1 cellular context compared by ENCODE assay signal in genomic region chr4:1796486-1797204, GRCh38.
A peak's percentile ranks its signal among the peaks of the same experiment; 100 is the strongest.
TF ChIP-seq lines count a peak whose summit lies in the region.

No MANE protein-coding gene starts in this region.

TF ChIP-seq in HepG2, 621 proteins besides CTCF, POLR2A, EP300 and RAD21:
- 0 out of 2 replicates have a peak, but pooled peaks have one; percentile 47 for TF ChIP-seq ZNF670 (CRISPR knock-in tag; IDR thresholded peaks at IDR 0.05; ENCODE audit: borderline replicate concordance)
- TF ChIP-seq, protein P1, sequence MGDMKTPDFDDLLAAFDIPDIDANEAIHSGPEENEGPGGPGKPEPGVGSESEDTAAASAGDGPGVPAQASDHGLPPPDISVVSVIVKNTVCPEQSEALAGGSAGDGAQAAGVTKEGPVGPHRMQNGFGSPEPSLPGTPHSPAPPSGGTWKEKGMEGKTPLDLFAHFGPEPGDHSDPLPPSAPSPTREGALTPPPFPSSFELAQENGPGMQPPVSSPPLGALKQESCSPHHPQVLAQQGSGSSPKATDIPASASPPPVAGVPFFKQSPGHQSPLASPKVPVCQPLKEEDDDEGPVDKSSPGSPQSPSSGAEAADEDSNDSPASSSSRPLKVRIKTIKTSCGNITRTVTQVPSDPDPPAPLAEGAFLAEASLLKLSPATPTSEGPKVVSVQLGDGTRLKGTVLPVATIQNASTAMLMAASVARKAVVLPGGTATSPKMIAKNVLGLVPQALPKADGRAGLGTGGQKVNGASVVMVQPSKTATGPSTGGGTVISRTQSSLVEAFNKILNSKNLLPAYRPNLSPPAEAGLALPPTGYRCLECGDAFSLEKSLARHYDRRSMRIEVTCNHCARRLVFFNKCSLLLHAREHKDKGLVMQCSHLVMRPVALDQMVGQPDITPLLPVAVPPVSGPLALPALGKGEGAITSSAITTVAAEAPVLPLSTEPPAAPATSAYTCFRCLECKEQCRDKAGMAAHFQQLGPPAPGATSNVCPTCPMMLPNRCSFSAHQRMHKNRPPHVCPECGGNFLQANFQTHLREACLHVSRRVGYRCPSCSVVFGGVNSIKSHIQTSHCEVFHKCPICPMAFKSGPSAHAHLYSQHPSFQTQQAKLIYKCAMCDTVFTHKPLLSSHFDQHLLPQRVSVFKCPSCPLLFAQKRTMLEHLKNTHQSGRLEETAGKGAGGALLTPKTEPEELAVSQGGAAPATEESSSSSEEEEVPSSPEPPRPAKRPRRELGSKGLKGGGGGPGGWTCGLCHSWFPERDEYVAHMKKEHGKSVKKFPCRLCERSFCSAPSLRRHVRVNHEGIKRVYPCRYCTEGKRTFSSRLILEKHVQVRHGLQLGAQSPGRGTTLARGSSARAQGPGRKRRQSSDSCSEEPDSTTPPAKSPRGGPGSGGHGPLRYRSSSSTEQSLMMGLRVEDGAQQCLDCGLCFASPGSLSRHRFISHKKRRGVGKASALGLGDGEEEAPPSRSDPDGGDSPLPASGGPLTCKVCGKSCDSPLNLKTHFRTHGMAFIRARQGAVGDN (CRISPR knock-in tag; IDR thresholded peaks at IDR 0.05), result peak; percentile 1; the same call in 1 of the 2 replicates
- TF ChIP-seq HNRNPH1 (optimal IDR thresholded peaks at IDR 0.05; ENCODE audit: low read depth, low read length), result peak; percentile 68
- 0 out of 2 replicates have a peak, but pooled peaks have one; percentile 61 for TF ChIP-seq PCBP1 (IDR thresholded peaks at IDR 0.05; ENCODE audit: borderline replicate concordance, low read depth, low read length)
- no peak for TF ChIP-seq STAG1 (CRISPR knock-in tag; IDR thresholded peaks at IDR 0.05)
- no peak for TF ChIP-seq NONO (IDR thresholded peaks at IDR 0.05)
- 0 out of 2 replicates have a peak, but pooled peaks have one; percentile 22 for TF ChIP-seq NONO (CRISPR knock-in tag; conservative IDR thresholded peaks at IDR 0.05)
- TF ChIP-seq SRSF1 (optimal IDR thresholded peaks at IDR 0.05; ENCODE audit: low read depth, low read length), result peak; percentile 13
- TF ChIP-seq, protein P2, sequence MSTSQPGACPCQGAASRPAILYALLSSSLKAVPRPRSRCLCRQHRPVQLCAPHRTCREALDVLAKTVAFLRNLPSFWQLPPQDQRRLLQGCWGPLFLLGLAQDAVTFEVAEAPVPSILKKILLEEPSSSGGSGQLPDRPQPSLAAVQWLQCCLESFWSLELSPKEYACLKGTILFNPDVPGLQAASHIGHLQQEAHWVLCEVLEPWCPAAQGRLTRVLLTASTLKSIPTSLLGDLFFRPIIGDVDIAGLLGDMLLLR (CRISPR knock-in tag; IDR thresholded peaks at IDR 0.05), result 0 out of 2 replicates have a peak, but pooled peaks have one; percentile 2
- TF ChIP-seq ZNF563 (CRISPR knock-in tag; IDR thresholded peaks at IDR 0.05), result 0 out of 2 replicates have a peak, but pooled peaks have one; percentile 35
- TF ChIP-seq E2F2 (CRISPR knock-in tag; IDR thresholded peaks at IDR 0.05; ENCODE audit: borderline replicate concordance), result no peak
- TF ChIP-seq, protein P3, sequence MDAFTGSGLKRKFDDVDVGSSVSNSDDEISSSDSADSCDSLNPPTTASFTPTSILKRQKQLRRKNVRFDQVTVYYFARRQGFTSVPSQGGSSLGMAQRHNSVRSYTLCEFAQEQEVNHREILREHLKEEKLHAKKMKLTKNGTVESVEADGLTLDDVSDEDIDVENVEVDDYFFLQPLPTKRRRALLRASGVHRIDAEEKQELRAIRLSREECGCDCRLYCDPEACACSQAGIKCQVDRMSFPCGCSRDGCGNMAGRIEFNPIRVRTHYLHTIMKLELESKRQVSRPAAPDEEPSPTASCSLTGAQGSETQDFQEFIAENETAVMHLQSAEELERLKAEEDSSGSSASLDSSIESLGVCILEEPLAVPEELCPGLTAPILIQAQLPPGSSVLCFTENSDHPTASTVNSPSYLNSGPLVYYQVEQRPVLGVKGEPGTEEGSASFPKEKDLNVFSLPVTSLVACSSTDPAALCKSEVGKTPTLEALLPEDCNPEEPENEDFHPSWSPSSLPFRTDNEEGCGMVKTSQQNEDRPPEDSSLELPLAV (CRISPR knock-in tag; conservative IDR thresholded peaks at IDR 0.05; ENCODE audit: low read depth), result no peak
- TF ChIP-seq ZNF850 (CRISPR knock-in tag; conservative IDR thresholded peaks at IDR 0.05), result no peak
- TF ChIP-seq, protein P4, sequence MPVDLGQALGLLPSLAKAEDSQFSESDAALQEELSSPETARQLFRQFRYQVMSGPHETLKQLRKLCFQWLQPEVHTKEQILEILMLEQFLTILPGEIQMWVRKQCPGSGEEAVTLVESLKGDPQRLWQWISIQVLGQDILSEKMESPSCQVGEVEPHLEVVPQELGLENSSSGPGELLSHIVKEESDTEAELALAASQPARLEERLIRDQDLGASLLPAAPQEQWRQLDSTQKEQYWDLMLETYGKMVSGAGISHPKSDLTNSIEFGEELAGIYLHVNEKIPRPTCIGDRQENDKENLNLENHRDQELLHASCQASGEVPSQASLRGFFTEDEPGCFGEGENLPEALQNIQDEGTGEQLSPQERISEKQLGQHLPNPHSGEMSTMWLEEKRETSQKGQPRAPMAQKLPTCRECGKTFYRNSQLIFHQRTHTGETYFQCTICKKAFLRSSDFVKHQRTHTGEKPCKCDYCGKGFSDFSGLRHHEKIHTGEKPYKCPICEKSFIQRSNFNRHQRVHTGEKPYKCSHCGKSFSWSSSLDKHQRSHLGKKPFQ (CRISPR knock-in tag; IDR thresholded peaks at IDR 0.05; ENCODE audit: insufficient replicate concordance), result no peak
- 0 out of 2 replicates have a peak, but pooled peaks have one; percentile 24 for TF ChIP-seq ZMYM3 (CRISPR knock-in tag; IDR thresholded peaks at IDR 0.05)
- TF ChIP-seq ZNF572 (CRISPR knock-in tag; IDR thresholded peaks at IDR 0.05), result peak; percentile 64; the same call in 1 of the 2 replicates
- peak; percentile 46 for TF ChIP-seq AGO2 (optimal IDR thresholded peaks at IDR 0.05; ENCODE audit: low read depth, low read length)
- TF ChIP-seq ZBTB7A (CRISPR knock-in tag; IDR thresholded peaks at IDR 0.05), result peak; percentile 15; the same call in 1 of the 2 replicates
- no peak for TF ChIP-seq ZNF660 (CRISPR knock-in tag; IDR thresholded peaks at IDR 0.05; ENCODE audit: borderline replicate concordance, low read depth)
- 0 out of 2 replicates have a peak, but pooled peaks have one; percentile 36 for TF ChIP-seq ZFP41 (CRISPR knock-in tag; IDR thresholded peaks at IDR 0.05; ENCODE audit: borderline replicate concordance)
- TF ChIP-seq BORCS8-MEF2B (CRISPR knock-in tag; IDR thresholded peaks at IDR 0.05), result no peak
- TF ChIP-seq ZSCAN29 (CRISPR knock-in tag; conservative IDR thresholded peaks at IDR 0.05), result no peak
- 0 out of 2 replicates have a peak, but pooled peaks have one; percentile 24 for TF ChIP-seq ZNF274 (CRISPR knock-in tag; IDR thresholded peaks at IDR 0.05)
- TF ChIP-seq ARID3A (IDR thresholded peaks at IDR 0.05; ENCODE audit: low read depth, low read length), result no peak
- no peak for TF ChIP-seq MED13 (CRISPR knock-in tag; IDR thresholded peaks at IDR 0.05)
- no peak for TF ChIP-seq GABPB1 (CRISPR knock-in tag; IDR thresholded peaks at IDR 0.05)
